ENCODE assay signal across 1 cellular context in the genomic region with DNA sequence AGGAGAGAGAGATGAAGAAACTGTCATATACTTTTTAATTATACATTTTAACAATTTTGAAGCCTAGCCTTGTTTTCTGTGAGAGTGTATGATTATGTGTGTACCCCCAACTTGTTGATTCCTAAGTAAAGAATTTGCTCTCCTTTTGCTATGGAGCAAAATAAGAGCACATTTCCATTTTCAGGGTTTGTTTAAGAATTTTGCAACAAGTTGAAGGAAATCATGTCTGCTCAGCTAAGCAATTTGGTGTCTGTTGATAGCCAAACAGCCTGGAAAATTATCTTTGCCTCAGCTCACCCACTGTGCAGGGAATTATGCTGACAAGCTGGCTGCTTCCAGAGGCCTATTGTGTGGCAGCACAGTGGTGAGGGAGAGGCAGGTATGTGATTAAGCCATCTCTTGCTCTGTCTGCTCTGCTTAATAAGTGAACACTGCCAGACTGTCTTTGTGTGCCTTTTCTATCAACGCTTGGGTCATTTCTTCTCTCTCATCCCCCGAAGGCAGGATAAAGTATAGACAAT.
TF ChIP-seq lines count a peak whose summit lies in the region.

No MANE protein-coding gene starts in this region.

TF ChIP-seq in WTC11, 78 proteins besides CTCF, POLR2A, EP300 and RAD21:
- TF ChIP-seq ZNF317 (CRISPR knock-in tag; IDR thresholded peaks at IDR 0.05; ENCODE audit: borderline replicate concordance, low read depth) = no peak
- TF ChIP-seq, protein P1, sequence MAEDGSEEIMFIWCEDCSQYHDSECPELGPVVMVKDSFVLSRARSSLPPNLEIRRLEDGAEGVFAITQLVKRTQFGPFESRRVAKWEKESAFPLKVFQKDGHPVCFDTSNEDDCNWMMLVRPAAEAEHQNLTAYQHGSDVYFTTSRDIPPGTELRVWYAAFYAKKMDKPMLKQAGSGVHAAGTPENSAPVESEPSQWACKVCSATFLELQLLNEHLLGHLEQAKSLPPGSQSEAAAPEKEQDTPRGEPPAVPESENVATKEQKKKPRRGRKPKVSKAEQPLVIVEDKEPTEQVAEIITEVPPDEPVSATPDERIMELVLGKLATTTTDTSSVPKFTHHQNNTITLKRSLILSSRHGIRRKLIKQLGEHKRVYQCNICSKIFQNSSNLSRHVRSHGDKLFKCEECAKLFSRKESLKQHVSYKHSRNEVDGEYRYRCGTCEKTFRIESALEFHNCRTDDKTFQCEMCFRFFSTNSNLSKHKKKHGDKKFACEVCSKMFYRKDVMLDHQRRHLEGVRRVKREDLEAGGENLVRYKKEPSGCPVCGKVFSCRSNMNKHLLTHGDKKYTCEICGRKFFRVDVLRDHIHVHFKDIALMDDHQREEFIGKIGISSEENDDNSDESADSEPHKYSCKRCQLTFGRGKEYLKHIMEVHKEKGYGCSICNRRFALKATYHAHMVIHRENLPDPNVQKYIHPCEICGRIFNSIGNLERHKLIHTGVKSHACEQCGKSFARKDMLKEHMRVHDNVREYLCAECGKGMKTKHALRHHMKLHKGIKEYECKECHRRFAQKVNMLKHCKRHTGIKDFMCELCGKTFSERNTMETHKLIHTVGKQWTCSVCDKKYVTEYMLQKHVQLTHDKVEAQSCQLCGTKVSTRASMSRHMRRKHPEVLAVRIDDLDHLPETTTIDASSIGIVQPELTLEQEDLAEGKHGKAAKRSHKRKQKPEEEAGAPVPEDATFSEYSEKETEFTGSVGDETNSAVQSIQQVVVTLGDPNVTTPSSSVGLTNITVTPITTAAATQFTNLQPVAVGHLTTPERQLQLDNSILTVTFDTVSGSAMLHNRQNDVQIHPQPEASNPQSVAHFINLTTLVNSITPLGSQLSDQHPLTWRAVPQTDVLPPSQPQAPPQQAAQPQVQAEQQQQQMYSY (CRISPR knock-in tag; IDR thresholded peaks at IDR 0.05) = no peak
- TF ChIP-seq, protein P2, sequence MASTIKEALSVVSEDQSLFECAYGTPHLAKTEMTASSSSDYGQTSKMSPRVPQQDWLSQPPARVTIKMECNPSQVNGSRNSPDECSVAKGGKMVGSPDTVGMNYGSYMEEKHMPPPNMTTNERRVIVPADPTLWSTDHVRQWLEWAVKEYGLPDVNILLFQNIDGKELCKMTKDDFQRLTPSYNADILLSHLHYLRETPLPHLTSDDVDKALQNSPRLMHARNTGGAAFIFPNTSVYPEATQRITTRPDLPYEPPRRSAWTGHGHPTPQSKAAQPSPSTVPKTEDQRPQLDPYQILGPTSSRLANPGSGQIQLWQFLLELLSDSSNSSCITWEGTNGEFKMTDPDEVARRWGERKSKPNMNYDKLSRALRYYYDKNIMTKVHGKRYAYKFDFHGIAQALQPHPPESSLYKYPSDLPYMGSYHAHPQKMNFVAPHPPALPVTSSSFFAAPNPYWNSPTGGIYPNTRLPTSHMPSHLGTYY (CRISPR knock-in tag; IDR thresholded peaks at IDR 0.05) = no peak
- TF ChIP-seq, protein P3, sequence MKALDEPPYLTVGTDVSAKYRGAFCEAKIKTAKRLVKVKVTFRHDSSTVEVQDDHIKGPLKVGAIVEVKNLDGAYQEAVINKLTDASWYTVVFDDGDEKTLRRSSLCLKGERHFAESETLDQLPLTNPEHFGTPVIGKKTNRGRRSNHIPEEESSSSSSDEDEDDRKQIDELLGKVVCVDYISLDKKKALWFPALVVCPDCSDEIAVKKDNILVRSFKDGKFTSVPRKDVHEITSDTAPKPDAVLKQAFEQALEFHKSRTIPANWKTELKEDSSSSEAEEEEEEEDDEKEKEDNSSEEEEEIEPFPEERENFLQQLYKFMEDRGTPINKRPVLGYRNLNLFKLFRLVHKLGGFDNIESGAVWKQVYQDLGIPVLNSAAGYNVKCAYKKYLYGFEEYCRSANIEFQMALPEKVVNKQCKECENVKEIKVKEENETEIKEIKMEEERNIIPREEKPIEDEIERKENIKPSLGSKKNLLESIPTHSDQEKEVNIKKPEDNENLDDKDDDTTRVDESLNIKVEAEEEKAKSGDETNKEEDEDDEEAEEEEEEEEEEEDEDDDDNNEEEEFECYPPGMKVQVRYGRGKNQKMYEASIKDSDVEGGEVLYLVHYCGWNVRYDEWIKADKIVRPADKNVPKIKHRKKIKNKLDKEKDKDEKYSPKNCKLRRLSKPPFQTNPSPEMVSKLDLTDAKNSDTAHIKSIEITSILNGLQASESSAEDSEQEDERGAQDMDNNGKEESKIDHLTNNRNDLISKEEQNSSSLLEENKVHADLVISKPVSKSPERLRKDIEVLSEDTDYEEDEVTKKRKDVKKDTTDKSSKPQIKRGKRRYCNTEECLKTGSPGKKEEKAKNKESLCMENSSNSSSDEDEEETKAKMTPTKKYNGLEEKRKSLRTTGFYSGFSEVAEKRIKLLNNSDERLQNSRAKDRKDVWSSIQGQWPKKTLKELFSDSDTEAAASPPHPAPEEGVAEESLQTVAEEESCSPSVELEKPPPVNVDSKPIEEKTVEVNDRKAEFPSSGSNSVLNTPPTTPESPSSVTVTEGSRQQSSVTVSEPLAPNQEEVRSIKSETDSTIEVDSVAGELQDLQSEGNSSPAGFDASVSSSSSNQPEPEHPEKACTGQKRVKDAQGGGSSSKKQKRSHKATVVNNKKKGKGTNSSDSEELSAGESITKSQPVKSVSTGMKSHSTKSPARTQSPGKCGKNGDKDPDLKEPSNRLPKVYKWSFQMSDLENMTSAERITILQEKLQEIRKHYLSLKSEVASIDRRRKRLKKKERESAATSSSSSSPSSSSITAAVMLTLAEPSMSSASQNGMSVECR (CRISPR knock-in tag; IDR thresholded peaks at IDR 0.05; ENCODE audit: borderline replicate concordance) = no peak
- no peak for TF ChIP-seq RORB (CRISPR knock-in tag; IDR thresholded peaks at IDR 0.05)
- no peak for TF ChIP-seq EMX1 (CRISPR knock-in tag; IDR thresholded peaks at IDR 0.05)
- no peak for TF ChIP-seq IRF2 (CRISPR knock-in tag; IDR thresholded peaks at IDR 0.05; ENCODE audit: borderline replicate concordance, low read depth)
- TF ChIP-seq, protein P4, sequence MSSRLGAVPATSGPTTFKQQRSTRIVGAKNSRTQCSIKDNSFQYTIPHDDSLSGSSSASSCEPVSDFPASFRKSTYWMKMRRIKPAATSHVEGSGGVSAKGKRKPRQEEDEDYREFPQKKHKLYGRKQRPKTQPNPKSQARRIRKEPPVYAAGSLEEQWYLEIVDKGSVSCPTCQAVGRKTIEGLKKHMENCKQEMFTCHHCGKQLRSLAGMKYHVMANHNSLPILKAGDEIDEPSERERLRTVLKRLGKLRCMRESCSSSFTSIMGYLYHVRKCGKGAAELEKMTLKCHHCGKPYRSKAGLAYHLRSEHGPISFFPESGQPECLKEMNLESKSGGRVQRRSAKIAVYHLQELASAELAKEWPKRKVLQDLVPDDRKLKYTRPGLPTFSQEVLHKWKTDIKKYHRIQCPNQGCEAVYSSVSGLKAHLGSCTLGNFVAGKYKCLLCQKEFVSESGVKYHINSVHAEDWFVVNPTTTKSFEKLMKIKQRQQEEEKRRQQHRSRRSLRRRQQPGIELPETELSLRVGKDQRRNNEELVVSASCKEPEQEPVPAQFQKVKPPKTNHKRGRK (CRISPR knock-in tag; IDR thresholded peaks at IDR 0.05; ENCODE audit: borderline replicate concordance) = no peak
- TF ChIP-seq, protein P5, sequence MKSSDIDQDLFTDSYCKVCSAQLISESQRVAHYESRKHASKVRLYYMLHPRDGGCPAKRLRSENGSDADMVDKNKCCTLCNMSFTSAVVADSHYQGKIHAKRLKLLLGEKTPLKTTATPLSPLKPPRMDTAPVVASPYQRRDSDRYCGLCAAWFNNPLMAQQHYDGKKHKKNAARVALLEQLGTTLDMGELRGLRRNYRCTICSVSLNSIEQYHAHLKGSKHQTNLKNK (CRISPR knock-in tag; IDR thresholded peaks at IDR 0.05) = no peak
- TF ChIP-seq, protein P6, sequence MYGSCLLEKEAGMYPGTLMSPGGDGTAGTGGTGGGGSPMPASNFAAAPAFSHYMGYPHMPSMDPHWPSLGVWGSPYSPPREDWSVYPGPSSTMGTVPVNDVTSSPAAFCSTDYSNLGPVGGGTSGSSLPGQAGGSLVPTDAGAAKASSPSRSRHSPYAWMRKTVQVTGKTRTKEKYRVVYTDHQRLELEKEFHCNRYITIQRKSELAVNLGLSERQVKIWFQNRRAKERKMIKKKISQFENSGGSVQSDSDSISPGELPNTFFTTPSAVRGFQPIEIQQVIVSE (CRISPR knock-in tag; IDR thresholded peaks at IDR 0.05; ENCODE audit: borderline replicate concordance) = no peak
- TF ChIP-seq, protein P7, sequence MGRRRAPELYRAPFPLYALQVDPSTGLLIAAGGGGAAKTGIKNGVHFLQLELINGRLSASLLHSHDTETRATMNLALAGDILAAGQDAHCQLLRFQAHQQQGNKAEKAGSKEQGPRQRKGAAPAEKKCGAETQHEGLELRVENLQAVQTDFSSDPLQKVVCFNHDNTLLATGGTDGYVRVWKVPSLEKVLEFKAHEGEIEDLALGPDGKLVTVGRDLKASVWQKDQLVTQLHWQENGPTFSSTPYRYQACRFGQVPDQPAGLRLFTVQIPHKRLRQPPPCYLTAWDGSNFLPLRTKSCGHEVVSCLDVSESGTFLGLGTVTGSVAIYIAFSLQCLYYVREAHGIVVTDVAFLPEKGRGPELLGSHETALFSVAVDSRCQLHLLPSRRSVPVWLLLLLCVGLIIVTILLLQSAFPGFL (CRISPR knock-in tag; IDR thresholded peaks at IDR 0.05; ENCODE audit: borderline replicate concordance) = no peak
- TF ChIP-seq, protein P8, sequence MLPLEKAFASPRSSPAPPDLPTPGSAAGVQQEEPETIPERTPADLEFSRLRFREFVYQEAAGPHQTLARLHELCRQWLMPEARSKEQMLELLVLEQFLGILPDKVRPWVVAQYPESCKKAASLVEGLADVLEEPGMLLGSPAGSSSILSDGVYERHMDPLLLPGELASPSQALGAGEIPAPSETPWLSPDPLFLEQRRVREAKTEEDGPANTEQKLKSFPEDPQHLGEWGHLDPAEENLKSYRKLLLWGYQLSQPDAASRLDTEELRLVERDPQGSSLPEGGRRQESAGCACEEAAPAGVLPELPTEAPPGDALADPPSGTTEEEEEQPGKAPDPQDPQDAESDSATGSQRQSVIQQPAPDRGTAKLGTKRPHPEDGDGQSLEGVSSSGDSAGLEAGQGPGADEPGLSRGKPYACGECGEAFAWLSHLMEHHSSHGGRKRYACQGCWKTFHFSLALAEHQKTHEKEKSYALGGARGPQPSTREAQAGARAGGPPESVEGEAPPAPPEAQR (CRISPR knock-in tag; IDR thresholded peaks at IDR 0.05) = no peak
- TF ChIP-seq, protein P9, sequence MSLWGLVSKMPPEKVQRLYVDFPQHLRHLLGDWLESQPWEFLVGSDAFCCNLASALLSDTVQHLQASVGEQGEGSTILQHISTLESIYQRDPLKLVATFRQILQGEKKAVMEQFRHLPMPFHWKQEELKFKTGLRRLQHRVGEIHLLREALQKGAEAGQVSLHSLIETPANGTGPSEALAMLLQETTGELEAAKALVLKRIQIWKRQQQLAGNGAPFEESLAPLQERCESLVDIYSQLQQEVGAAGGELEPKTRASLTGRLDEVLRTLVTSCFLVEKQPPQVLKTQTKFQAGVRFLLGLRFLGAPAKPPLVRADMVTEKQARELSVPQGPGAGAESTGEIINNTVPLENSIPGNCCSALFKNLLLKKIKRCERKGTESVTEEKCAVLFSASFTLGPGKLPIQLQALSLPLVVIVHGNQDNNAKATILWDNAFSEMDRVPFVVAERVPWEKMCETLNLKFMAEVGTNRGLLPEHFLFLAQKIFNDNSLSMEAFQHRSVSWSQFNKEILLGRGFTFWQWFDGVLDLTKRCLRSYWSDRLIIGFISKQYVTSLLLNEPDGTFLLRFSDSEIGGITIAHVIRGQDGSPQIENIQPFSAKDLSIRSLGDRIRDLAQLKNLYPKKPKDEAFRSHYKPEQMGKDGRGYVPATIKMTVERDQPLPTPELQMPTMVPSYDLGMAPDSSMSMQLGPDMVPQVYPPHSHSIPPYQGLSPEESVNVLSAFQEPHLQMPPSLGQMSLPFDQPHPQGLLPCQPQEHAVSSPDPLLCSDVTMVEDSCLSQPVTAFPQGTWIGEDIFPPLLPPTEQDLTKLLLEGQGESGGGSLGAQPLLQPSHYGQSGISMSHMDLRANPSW (CRISPR knock-in tag; conservative IDR thresholded peaks at IDR 0.05; ENCODE audit: low read depth) = no peak
- TF ChIP-seq ZNF671 (CRISPR knock-in tag; IDR thresholded peaks at IDR 0.05) = no peak
- TF ChIP-seq SP1 (CRISPR knock-in tag; conservative IDR thresholded peaks at IDR 0.05) = no peak
- no peak for TF ChIP-seq ZNF121 (CRISPR knock-in tag; IDR thresholded peaks at IDR 0.05)
- no peak for TF ChIP-seq GRHL2 (CRISPR knock-in tag; IDR thresholded peaks at IDR 0.05; ENCODE audit: insufficient replicate concordance, severe bottlenecking)
- TF ChIP-seq, protein P10, sequence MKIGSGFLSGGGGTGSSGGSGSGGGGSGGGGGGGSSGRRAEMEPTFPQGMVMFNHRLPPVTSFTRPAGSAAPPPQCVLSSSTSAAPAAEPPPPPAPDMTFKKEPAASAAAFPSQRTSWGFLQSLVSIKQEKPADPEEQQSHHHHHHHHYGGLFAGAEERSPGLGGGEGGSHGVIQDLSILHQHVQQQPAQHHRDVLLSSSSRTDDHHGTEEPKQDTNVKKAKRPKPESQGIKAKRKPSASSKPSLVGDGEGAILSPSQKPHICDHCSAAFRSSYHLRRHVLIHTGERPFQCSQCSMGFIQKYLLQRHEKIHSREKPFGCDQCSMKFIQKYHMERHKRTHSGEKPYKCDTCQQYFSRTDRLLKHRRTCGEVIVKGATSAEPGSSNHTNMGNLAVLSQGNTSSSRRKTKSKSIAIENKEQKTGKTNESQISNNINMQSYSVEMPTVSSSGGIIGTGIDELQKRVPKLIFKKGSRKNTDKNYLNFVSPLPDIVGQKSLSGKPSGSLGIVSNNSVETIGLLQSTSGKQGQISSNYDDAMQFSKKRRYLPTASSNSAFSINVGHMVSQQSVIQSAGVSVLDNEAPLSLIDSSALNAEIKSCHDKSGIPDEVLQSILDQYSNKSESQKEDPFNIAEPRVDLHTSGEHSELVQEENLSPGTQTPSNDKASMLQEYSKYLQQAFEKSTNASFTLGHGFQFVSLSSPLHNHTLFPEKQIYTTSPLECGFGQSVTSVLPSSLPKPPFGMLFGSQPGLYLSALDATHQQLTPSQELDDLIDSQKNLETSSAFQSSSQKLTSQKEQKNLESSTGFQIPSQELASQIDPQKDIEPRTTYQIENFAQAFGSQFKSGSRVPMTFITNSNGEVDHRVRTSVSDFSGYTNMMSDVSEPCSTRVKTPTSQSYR (CRISPR knock-in tag; IDR thresholded peaks at IDR 0.05) = no peak
- no peak for TF ChIP-seq NR1H2 (CRISPR knock-in tag; IDR thresholded peaks at IDR 0.05)
- TF ChIP-seq JUN (CRISPR knock-in tag; IDR thresholded peaks at IDR 0.05) = no peak
